Comparison of ENCODE assay signal across 14 cellular contexts in genomic region chr5:5751496-5751895, GRCh38.
A peak's percentile ranks its signal among the peaks of the same experiment; 100 is the strongest.
DNase-seq lines count a peak whose midpoint lies in the region; ATAC-seq and TF ChIP-seq lines count a peak whose summit lies in the region.
"Had no signal": no experiment of that assay in that cellular context is flagged by ENCODE, and none has a peak within 500 bp of the region (broad histone marks: within the 10 kb centered on the region; RNA-seq: fewer than 3 reads in every experiment).

No MANE protein-coding gene starts in this region.

- H3K4me1 ChIP-seq in MM.1S (ENCODE audit: low read length), result peaks cover 44% of the 10 kb centered on the region
- H3K4me1 ChIP-seq: body of pancreas had no signal

- H3K79me2 ChIP-seq in MM.1S (ENCODE audit: low read length), result no peaks in the 10 kb centered on the region

- H3K9me3 ChIP-seq in MM.1S (replicated peaks; ENCODE audit: insufficient read depth, low read length), result no peaks in the 10 kb centered on the region
- H3K9me3 ChIP-seq: body of pancreas, thoracic aorta had no signal

- peaks cover 12% of the 10 kb centered on the region for H3F3A ChIP-seq in MM.1S (ENCODE audit: insufficient read depth, low read length)

- ATAC-seq in GM19467 (IDR thresholded peaks at IDR 0.05; ENCODE audit: unreplicated experiment) (peak; percentile 33), HG02938 (IDR thresholded peaks at IDR 0.05; ENCODE audit: unreplicated experiment) (peak; percentile 40), HG03565 (IDR thresholded peaks at IDR 0.05; ENCODE audit: unreplicated experiment) (peak; percentile 42)
- ATAC-seq: body of pancreas had no signal

- TF ChIP-seq CTCF in GM13976 (IDR thresholded peaks at IDR 0.05; ENCODE audit: borderline replicate concordance, control extremely low read depth, extremely low read depth, insufficient read depth, missing control alignments), result no peak
- TF ChIP-seq CTCF in MM.1S (IDR thresholded peaks at IDR 0.05; ENCODE audit: low read length), result no peak

- peak; percentile 24 for DNase-seq in GM13976 (ENCODE audit: low spot score)
- DNase-seq in activated CD4-positive, alpha-beta T cell treated with anti-CD3 and anti-CD28 coated beads for 1 hour, result no peak
- no peak for DNase-seq in MM.1S
- DNase-seq in cerebellar cortex (ENCODE audit: low spot score), result no peak
- DNase-seq in NCI-H2081 treated with DMSO at 0.1 percent for 48 hours (lab: John Stamatoyannopoulos, UW), result no peak
- DNase-seq: activated T-cell treated with anti-CD3 and anti-CD28 coated beads, Interleukin-2, amount 50 U/mL, for 24 hours; AML-193; body of pancreas; NCI-H146; T1000 had no signal

- H3K4me2 ChIP-seq in MM.1S (ENCODE audit: low read depth, low read length), result no peak overlapping the region

- no peaks in the 10 kb centered on the region for H4K20me1 ChIP-seq in MM.1S (ENCODE audit: insufficient read depth, low read length)

- no peaks in the 10 kb centered on the region for H3K27me3 ChIP-seq in MM.1S (replicated peaks; ENCODE audit: insufficient read depth, low read length)
- H3K27me3 ChIP-seq: body of pancreas had no signal

- H3K9me2 ChIP-seq in MM.1S (replicated peaks; ENCODE audit: insufficient read depth, low read length), result no peaks in the 10 kb centered on the region

- no peak overlapping the region for H3K27ac ChIP-seq in MM.1S (ENCODE audit: low read length)
- H3K27ac ChIP-seq: body of pancreas, thoracic aorta had no signal

- no peak overlapping the region for H3K4me3 ChIP-seq in MM.1S (ENCODE audit: low read length)
- H3K4me3 ChIP-seq: body of pancreas, thoracic aorta had no signal

- in situ Hi-C loops in GM13976 (cut with MboI; ENCODE audit: low sequenced_read_pairs, unreplicated experiment), result no loop called here

- H3K36me3 ChIP-seq in MM.1S (replicated peaks; ENCODE audit: insufficient read depth, low read length), result no peaks in the 10 kb centered on the region
- H3K36me3 ChIP-seq: thoracic aorta had no signal

- no peak overlapping the region for H2AFZ ChIP-seq in MM.1S (ENCODE audit: low read length)

- no peak overlapping the region for H3K9ac ChIP-seq in MM.1S (ENCODE audit: low read length)
